In genomic region chr7:98569606-98570337, GRCh38 we compare ENCODE assay signal across 1 cellular context.
TF ChIP-seq lines count a peak whose summit lies in the region.

No MANE protein-coding gene starts in this region.

TF ChIP-seq in HepG2, 621 proteins besides CTCF, POLR2A, EP300 and RAD21 (continued from another document):
- no peak for TF ChIP-seq STAT6 (CRISPR knock-in tag; IDR thresholded peaks at IDR 0.05; ENCODE audit: borderline replicate concordance)
- no peak for TF ChIP-seq SRSF4 (IDR thresholded peaks at IDR 0.05; ENCODE audit: low read depth, low read length, poor library complexity, severe bottlenecking)
- TF ChIP-seq ZNF749 (CRISPR knock-in tag; IDR thresholded peaks at IDR 0.05; ENCODE audit: borderline replicate concordance), result no peak
- TF ChIP-seq ATF5 (CRISPR knock-in tag; IDR thresholded peaks at IDR 0.05; ENCODE audit: low read depth), result no peak
